In the genomic region with DNA sequence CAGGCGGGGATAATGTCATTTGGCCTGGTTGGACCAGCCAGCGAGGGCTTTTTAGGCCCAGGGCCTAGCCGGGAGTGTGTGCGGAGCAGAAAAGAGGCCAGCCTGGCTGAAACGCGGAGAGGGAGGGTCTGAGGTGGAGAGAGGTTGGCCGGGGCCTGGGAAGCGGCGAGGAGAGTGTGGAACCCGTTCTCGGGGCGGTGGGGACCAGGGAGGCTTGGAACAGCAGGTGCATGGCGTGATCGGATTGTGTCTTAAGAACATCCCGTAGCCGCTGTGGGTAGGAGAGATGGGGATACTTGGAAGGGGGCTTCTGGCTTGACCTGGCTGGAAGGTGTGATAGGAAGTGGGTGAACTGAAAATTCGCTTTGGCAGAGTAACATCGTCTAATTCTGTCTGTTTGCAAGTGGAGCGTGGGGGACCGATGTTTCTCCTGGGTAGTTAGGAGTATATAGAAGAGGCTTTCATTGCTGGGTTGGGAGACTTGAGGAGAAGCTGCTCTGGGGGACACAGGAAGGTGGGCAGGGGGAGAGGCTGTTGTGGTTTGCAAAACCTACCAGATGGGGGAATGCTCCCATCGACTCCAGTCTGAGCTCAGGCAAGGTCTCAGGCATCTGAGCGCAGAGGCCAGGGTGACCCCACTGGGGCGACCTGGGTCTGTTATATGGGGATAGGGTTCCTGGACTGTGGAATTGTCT, we compare ENCODE assay signal across 8 cellular contexts. TPM values are rescaled to one million over a fixed set of nuclear protein-coding genes. Genes with fewer than 3 reads are reported as not detected.
DNase-seq lines count a peak whose midpoint lies in the region; ATAC-seq and TF ChIP-seq lines count a peak whose summit lies in the region.

No MANE protein-coding gene starts in this region.

- H3K27me3 Mint-ChIP-seq in activated T-helper 1 cell treated with anti-CD3 and anti-CD28 coated beads, Interleukin-12 subunit alpha, Interleukin-12 subunit beta, Interleukin-2, Interleukin-4 antibody, amounts not matched to agents 30 ng/mL and 10 ng/mL and 1 ng/mL, durations not matched to agents 14 hours and 24 hours and 36 hours (ENCODE audit: insufficient read depth) = peaks cover 5% of the 10 kb centered on the region

- peak overlapping the region; percentile 71 to 79 for H3K9ac ChIP-seq in stomach smooth muscle (ENCODE audit: low read length in 2 of 2)

- H3K27ac ChIP-seq in heart right ventricle (peak overlapping the region in 9 of 10 donors; percentile 60 to 89 (median 82)), stomach smooth muscle (ENCODE audit: low read length) (peak overlapping the region; percentile 11)

- no peaks in the 10 kb centered on the region for H3K9me3 Mint-ChIP-seq in activated T-helper 1 cell treated with anti-CD3 and anti-CD28 coated beads, Interleukin-12 subunit alpha, Interleukin-12 subunit beta, Interleukin-2, Interleukin-4 antibody, amounts not matched to agents 30 ng/mL and 10 ng/mL and 1 ng/mL, durations not matched to agents 14 hours and 24 hours and 36 hours

- DNase-seq in heart right ventricle (peak in 1 of 2 donors; percentile 14), Right ventricle myocardium inferior (ENCODE audit: missing footprints) (no peak), inferior parietal cortex (ENCODE audit: extremely low spot score) (peak; percentile 16), Ammon's horn (ENCODE audit: low spot score) (no peak), cortex of kidney (lab: John Stamatoyannopoulos, UW) (no peak)
- DNase-seq in activated T-helper 1 cell treated with anti-CD3 and anti-CD28 coated beads, Interleukin-12 subunit alpha, Interleukin-12 subunit beta, Interleukin-2, Interleukin-4 antibody, amounts not matched to agents 30 ng/mL and 10 ng/mL and 1 ng/mL, durations not matched to agents 14 hours and 24 hours and 36 hours (ENCODE audit: low spot score) = no peak

- H3K4me3 Mint-ChIP-seq in activated T-helper 1 cell treated with anti-CD3 and anti-CD28 coated beads, Interleukin-12 subunit alpha, Interleukin-12 subunit beta, Interleukin-2, Interleukin-4 antibody, amounts not matched to agents 30 ng/mL and 10 ng/mL and 1 ng/mL, durations not matched to agents 14 hours and 24 hours and 36 hours = peak overlapping the region; percentile 88

- H3K27ac Mint-ChIP-seq in activated T-helper 1 cell treated with anti-CD3 and anti-CD28 coated beads, Interleukin-12 subunit alpha, Interleukin-12 subunit beta, Interleukin-2, Interleukin-4 antibody, amounts not matched to agents 30 ng/mL and 10 ng/mL and 1 ng/mL, durations not matched to agents 14 hours and 24 hours and 36 hours = peak overlapping the region; percentile 87

- H3K9me3 ChIP-seq in heart right ventricle = no peaks in the 10 kb centered on the region
- H3K9me3 ChIP-seq in stomach smooth muscle (ENCODE audit: control insufficient read depth in 2 of 2, low read length in 2 of 2) = no peaks in the 10 kb centered on the region

- H3K36me3 Mint-ChIP-seq in activated T-helper 1 cell treated with anti-CD3 and anti-CD28 coated beads, Interleukin-12 subunit alpha, Interleukin-12 subunit beta, Interleukin-2, Interleukin-4 antibody, amounts not matched to agents 30 ng/mL and 10 ng/mL and 1 ng/mL, durations not matched to agents 14 hours and 24 hours and 36 hours (ENCODE audit: low read depth) = peaks cover 21% of the 10 kb centered on the region

- 19 to 34% methylated on average over 23 of the region's 23 CpGs for WGBS in heart right ventricle, 2 donors

- H3K36me3 ChIP-seq in heart right ventricle = no peaks in the 10 kb centered on the region
- H3K36me3 ChIP-seq in stomach smooth muscle (ENCODE audit: control insufficient read depth in 2 of 2, insufficient read depth in 2 of 2, low read length in 2 of 2) = peaks cover 0 to 2% of the 10 kb centered on the region in 2 donors

- H3K4me1 Mint-ChIP-seq in activated T-helper 1 cell treated with anti-CD3 and anti-CD28 coated beads, Interleukin-12 subunit alpha, Interleukin-12 subunit beta, Interleukin-2, Interleukin-4 antibody, amounts not matched to agents 30 ng/mL and 10 ng/mL and 1 ng/mL, durations not matched to agents 14 hours and 24 hours and 36 hours (ENCODE audit: low read depth) = peaks cover 26% of the 10 kb centered on the region

- intact Hi-C loops in heart right ventricle (cut with DNase I) (loop anchor here in 3 of 10 donors (2.0 to 5.0 kb wide), 3 partner anchors 41 to 43 kb away; no protein-coding TSS in a partner anchor), Right ventricle myocardium inferior (cut with DNase I) (loop anchor here (2.0 kb wide), 1 partner anchor 41 kb away; no protein-coding TSS in a partner anchor)
- intact Hi-C loops in activated T-helper 1 cell treated with anti-CD3 and anti-CD28 coated beads, Interleukin-12 subunit alpha, Interleukin-12 subunit beta, Interleukin-2, Interleukin-4 antibody, amounts not matched to agents 30 ng/mL and 10 ng/mL and 1 ng/mL, durations not matched to agents 14 hours and 24 hours and 36 hours (cut with micrococcal nuclease) = loop anchor here (1.0 to 2.0 kb wide), 3 partner anchors 16 to 52 kb away; no protein-coding TSS in a partner anchor

- no peak for TF ChIP-seq CTCF in heart right ventricle (IDR thresholded peaks at IDR 0.05)

- ATAC-seq in heart right ventricle (peak in 7 of 8 donors; percentile 2 to 35 (median 5)), Right ventricle myocardium inferior (no peak), GM21360 (IDR thresholded peaks at IDR 0.05; ENCODE audit: unreplicated experiment) (no peak)

- H3K4me1 ChIP-seq in heart right ventricle (peaks cover 0 to 25% (median 18%) of the 10 kb centered on the region in 9 donors), stomach smooth muscle (ENCODE audit: control insufficient read depth, insufficient read depth, low read length) (peaks cover 22% of the 10 kb centered on the region)

- H3K4me3 ChIP-seq in heart right ventricle (peak overlapping the region; percentile 74 to 92 (median 84)), stomach smooth muscle (ENCODE audit: low read length in 2 of 2) (peak overlapping the region; percentile 73 to 82)

- peaks cover 0 to 18% (median 0%) of the 10 kb centered on the region in 7 donors for H3K27me3 ChIP-seq in heart right ventricle
- H3K27me3 ChIP-seq in stomach smooth muscle (ENCODE audit: control insufficient read depth in 1 of 2, insufficient read depth in 2 of 2, low read length in 2 of 2) = no peaks in the 10 kb centered on the region

RNA-seq across cellular contexts. Expression of gene CERS4, which starts 0.9 kb away (rescaled TPM):
- total RNA-seq in heart right ventricle (10 to 100 TPM; 13.9 to 25.0 (median 17.7) TPM), Right ventricle myocardium inferior (21.4 TPM)
- polyA plus RNA-seq in heart right ventricle = 10 to 100 TPM; 19.5 to 28.9 TPM
- 26.4 and 29.7 TPM in 2 replicates for total RNA-seq in activated T-helper 1 cell treated with anti-CD3 and anti-CD28 coated beads, Interleukin-12 subunit alpha, Interleukin-12 subunit beta, Interleukin-2, Interleukin-4 antibody, amounts not matched to agents 30 ng/mL and 10 ng/mL and 1 ng/mL, durations not matched to agents 14 hours and 24 hours and 36 hours

Comparison
In these comparisons a context has a peak if more than half of its experiments do, and no peak if none do; other contexts are left out.
1. ATAC-seq: peak in heart right ventricle (7 of 8); none in Right ventricle myocardium inferior (single experiment) and GM21360 (single experiment).